17 cellular contexts compared by ENCODE assay signal in genomic region chr5:20618353-20618752, GRCh38.
DNase-seq lines count a peak whose midpoint lies in the region; ATAC-seq and TF ChIP-seq lines count a peak whose summit lies in the region.
"Had no signal": no experiment of that assay in that cellular context is flagged by ENCODE, and none has a peak within 500 bp of the region (broad histone marks: within the 10 kb centered on the region; RNA-seq: fewer than 3 reads in every experiment).

No MANE protein-coding gene starts in this region.

- no peak overlapping the region for H3K27ac ChIP-seq in aorta (ENCODE audit: low read depth in 1 of 2, low read length in 2 of 2)
- H3K27ac ChIP-seq in testis, result no peak overlapping the region
- H3K27ac ChIP-seq: 22Rv1, A549, C4-2B had no signal

- 64 to 65% methylated on average over 1 of the region's 1 CpG for WGBS in aorta, 2 donors
- WGBS in testis, 2 donors, result 71 to 77% methylated on average over 1 of the region's 1 CpG

- no peak for TF ChIP-seq POLR2A in testis (IDR thresholded peaks at IDR 0.05)

- H3K27me3 ChIP-seq in aorta (ENCODE audit: control insufficient read depth in 1 of 2, insufficient read depth in 2 of 2, low read length in 1 of 2) (no peaks in the 10 kb centered on the region), testis (no peaks in the 10 kb centered on the region)

- H3K4me1 ChIP-seq in aorta (ENCODE audit: control insufficient read depth in 1 of 2, insufficient read depth in 2 of 2, low read length in 2 of 2), result peaks cover 0 to 2% of the 10 kb centered on the region in 2 donors
- H3K4me1 ChIP-seq in testis, result no peaks in the 10 kb centered on the region
- H3K4me1 ChIP-seq: A549, Caco-2 had no signal

- intact Hi-C loops in Right ventricle myocardium inferior (cut with DNase I), result no loop called here
- intact Hi-C loops in cardiac septum (cut with DNase I), result no loop called here
- intact Hi-C loops in aorta (cut with DNase I), result no loop called here
- intact Hi-C loops in testis (cut with DNase I; ENCODE audit: low total_unique reads), result no loop called here

- no peaks in the 10 kb centered on the region for H3K36me3 ChIP-seq in aorta (ENCODE audit: control insufficient read depth in 1 of 2, insufficient read depth in 2 of 2, low read length in 1 of 2)
- H3K36me3 ChIP-seq in testis (ENCODE audit: low read depth, missing control alignments), result no peaks in the 10 kb centered on the region

- TF ChIP-seq CTCF in fibroblast of pulmonary artery (IDR thresholded peaks at IDR 0.05; ENCODE audit: low read length, missing control alignments), result no peak
- no peak for TF ChIP-seq CTCF in omental fat pad (IDR thresholded peaks at IDR 0.05)
- no peak for TF ChIP-seq CTCF in testis (IDR thresholded peaks at IDR 0.05)

- H3K4me3 ChIP-seq in fibroblast of pulmonary artery (replicated peaks; ENCODE audit: low read depth, low read length) (no peak overlapping the region), aorta (ENCODE audit: low read length in 2 of 2) (no peak overlapping the region), testis (no peak overlapping the region)
- H3K4me3 ChIP-seq: A549, GM23338 had no signal

- peak; percentile 80 for ATAC-seq in Right ventricle myocardium inferior
- ATAC-seq in omental fat pad (ENCODE audit: low FRiP score), result peak; percentile 48
- ATAC-seq in aorta (ENCODE audit: low FRiP score), result peak; percentile 33
- ATAC-seq in esophagus mucosa, result no peak
- ATAC-seq: A549, GM23338 had no signal

- DNase-seq in Right ventricle myocardium inferior (ENCODE audit: missing footprints) (no peak), cardiac septum (ENCODE audit: low spot score) (no peak), fibroblast of pulmonary artery (ENCODE audit: low read depth) (peak; percentile 16), omental fat pad (ENCODE audit: low spot score) (no peak), aorta (no peak), testis (no peak)
- DNase-seq: AML-193; Caco-2; CD4-positive, alpha-beta T cell; DMS79 treated with DMSO at 0.1 percent for 48 hours; GF-D8; HCEC 1CT had no signal

- H3K9me3 ChIP-seq in aorta (ENCODE audit: control insufficient read depth, low read length) (no peaks in the 10 kb centered on the region), testis (no peaks in the 10 kb centered on the region)
- H3K9me3 ChIP-seq: A549, Caco-2 had no signal
